In the genomic region with DNA sequence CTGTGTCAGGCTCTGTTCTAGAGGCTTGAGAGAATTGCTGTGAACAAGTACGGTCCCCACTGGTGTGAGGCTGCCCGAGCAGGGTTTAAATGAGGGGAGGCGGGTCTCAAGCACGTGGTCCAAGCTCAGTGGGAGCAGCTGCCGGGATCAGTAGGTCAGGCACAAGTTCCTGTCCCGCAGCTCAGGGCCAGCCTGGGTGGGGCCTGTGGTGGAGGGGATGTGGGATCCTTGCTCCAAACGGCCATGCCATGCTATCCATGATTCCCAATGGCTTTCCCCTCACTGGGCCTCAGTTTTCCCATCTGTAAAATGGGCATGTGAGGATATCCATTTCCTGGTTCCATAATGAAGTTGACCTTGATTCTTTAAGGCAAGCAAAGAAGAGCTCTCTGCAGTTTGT, we compare ENCODE assay signal across 2 cellular contexts.
TF ChIP-seq lines count a peak whose summit lies in the region.

No MANE protein-coding gene starts in this region.

TF ChIP-seq in A549, 52 proteins besides CTCF, POLR2A, EP300 and RAD21:
- TF ChIP-seq HDAC2 (IDR thresholded peaks at IDR 0.05) (no peak), KDM1A (IDR thresholded peaks at IDR 0.05; ENCODE audit: low read depth) (peak; percentile 66; the same call in 1 of the 2 replicates), FOSB (CRISPR knock-in tag; IDR thresholded peaks at IDR 0.05) (no peak)
- TF ChIP-seq, protein P1, sequence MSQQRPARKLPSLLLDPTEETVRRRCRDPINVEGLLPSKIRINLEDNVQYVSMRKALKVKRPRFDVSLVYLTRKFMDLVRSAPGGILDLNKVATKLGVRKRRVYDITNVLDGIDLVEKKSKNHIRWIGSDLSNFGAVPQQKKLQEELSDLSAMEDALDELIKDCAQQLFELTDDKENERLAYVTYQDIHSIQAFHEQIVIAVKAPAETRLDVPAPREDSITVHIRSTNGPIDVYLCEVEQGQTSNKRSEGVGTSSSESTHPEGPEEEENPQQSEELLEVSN (IDR thresholded peaks at IDR 0.05; ENCODE audit: borderline replicate concordance, low read depth): no peak
- TF ChIP-seq, protein P2, sequence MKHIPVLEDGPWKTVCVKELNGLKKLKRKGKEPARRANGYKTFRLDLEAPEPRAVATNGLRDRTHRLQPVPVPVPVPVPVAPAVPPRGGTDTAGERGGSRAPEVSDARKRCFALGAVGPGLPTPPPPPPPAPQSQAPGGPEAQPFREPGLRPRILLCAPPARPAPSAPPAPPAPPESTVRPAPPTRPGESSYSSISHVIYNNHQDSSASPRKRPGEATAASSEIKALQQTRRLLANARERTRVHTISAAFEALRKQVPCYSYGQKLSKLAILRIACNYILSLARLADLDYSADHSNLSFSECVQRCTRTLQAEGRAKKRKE (CRISPR knock-in tag; IDR thresholded peaks at IDR 0.05; ENCODE audit: low read depth): no peak

TF ChIP-seq in K562, 482 proteins besides CTCF, POLR2A, EP300 and RAD21 (continues in another document):
- TF ChIP-seq PYGO2 (tag; IDR thresholded peaks at IDR 0.05) (no peak), RBM25 (IDR thresholded peaks at IDR 0.05; ENCODE audit: low read depth, low read length, severe bottlenecking) (peak; percentile 66), ZSCAN32 (CRISPR knock-in tag; IDR thresholded peaks at IDR 0.05) (no peak), CREB1 (IDR thresholded peaks at IDR 0.05) (no peak), CREB1 (CRISPR knock-in tag; IDR thresholded peaks at IDR 0.05) (no peak), TEAD1 (CRISPR knock-in tag; IDR thresholded peaks at IDR 0.05) (no peak), SMAD4 (CRISPR knock-in tag; conservative IDR thresholded peaks at IDR 0.05) (no peak), ARID2 (IDR thresholded peaks at IDR 0.05) (no peak), ZNF79 (CRISPR knock-in tag; IDR thresholded peaks at IDR 0.05; ENCODE audit: low read depth) (no peak), MIER1 (IDR thresholded peaks at IDR 0.05; ENCODE audit: low read depth) (no peak), SAFB2 (IDR thresholded peaks at IDR 0.05; ENCODE audit: borderline replicate concordance, low read depth, low read length, severe bottlenecking) (no peak), ZKSCAN1 (IDR thresholded peaks at IDR 0.05; ENCODE audit: low read depth, low read length) (no peak), NFIX (CRISPR knock-in tag; IDR thresholded peaks at IDR 0.05; ENCODE audit: low read depth) (no peak), BCOR (IDR thresholded peaks at IDR 0.05) (peak; percentile 89), ZNF507 (tag; conservative IDR thresholded peaks at IDR 0.05) (no peak), ADNP (tag; IDR thresholded peaks at IDR 0.05) (peak; percentile 91), TFAM (CRISPR knock-in tag; conservative IDR thresholded peaks at IDR 0.05) (no peak), RCOR1 (IDR thresholded peaks at IDR 0.05; ENCODE audit: borderline replicate concordance in 1 of 2, low read depth in 2 of 2, low read length in 2 of 2) (peak in 1 of 2 experiments; percentile 65; a peak in 2 of 4 replicates), RAD51 (IDR thresholded peaks at IDR 0.05; ENCODE audit: borderline replicate concordance, low read depth) (no peak), ZNF668 (CRISPR knock-in tag; IDR thresholded peaks at IDR 0.05) (no peak), ASH1L (IDR thresholded peaks at IDR 0.05; ENCODE audit: borderline replicate concordance, low read depth, partially characterized antibody) (no peak), ZNF224 (CRISPR knock-in tag; IDR thresholded peaks at IDR 0.05) (no peak), ATF1 (CRISPR knock-in tag; IDR thresholded peaks at IDR 0.05) (no peak), ATF1 (tag; IDR thresholded peaks at IDR 0.05) (no peak), SMARCA4 (IDR thresholded peaks at IDR 0.05) (no peak), SMAD2 (IDR thresholded peaks at IDR 0.05; ENCODE audit: low read depth, low read length) (no peak), HDAC2 (IDR thresholded peaks at IDR 0.05) (0 out of 2 replicates have a peak, but pooled peaks have one; percentile 40)
- TF ChIP-seq, protein P3, sequence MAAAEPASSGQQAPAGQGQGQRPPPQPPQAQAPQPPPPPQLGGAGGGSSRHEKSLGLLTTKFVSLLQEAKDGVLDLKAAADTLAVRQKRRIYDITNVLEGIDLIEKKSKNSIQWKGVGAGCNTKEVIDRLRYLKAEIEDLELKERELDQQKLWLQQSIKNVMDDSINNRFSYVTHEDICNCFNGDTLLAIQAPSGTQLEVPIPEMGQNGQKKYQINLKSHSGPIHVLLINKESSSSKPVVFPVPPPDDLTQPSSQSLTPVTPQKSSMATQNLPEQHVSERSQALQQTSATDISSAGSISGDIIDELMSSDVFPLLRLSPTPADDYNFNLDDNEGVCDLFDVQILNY (CRISPR knock-in tag; IDR thresholded peaks at IDR 0.05): no peak
- TF ChIP-seq, protein P4, sequence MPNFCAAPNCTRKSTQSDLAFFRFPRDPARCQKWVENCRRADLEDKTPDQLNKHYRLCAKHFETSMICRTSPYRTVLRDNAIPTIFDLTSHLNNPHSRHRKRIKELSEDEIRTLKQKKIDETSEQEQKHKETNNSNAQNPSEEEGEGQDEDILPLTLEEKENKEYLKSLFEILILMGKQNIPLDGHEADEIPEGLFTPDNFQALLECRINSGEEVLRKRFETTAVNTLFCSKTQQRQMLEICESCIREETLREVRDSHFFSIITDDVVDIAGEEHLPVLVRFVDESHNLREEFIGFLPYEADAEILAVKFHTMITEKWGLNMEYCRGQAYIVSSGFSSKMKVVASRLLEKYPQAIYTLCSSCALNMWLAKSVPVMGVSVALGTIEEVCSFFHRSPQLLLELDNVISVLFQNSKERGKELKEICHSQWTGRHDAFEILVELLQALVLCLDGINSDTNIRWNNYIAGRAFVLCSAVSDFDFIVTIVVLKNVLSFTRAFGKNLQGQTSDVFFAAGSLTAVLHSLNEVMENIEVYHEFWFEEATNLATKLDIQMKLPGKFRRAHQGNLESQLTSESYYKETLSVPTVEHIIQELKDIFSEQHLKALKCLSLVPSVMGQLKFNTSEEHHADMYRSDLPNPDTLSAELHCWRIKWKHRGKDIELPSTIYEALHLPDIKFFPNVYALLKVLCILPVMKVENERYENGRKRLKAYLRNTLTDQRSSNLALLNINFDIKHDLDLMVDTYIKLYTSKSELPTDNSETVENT (CRISPR knock-in tag; IDR thresholded peaks at IDR 0.05): no peak
- TF ChIP-seq, protein P5, sequence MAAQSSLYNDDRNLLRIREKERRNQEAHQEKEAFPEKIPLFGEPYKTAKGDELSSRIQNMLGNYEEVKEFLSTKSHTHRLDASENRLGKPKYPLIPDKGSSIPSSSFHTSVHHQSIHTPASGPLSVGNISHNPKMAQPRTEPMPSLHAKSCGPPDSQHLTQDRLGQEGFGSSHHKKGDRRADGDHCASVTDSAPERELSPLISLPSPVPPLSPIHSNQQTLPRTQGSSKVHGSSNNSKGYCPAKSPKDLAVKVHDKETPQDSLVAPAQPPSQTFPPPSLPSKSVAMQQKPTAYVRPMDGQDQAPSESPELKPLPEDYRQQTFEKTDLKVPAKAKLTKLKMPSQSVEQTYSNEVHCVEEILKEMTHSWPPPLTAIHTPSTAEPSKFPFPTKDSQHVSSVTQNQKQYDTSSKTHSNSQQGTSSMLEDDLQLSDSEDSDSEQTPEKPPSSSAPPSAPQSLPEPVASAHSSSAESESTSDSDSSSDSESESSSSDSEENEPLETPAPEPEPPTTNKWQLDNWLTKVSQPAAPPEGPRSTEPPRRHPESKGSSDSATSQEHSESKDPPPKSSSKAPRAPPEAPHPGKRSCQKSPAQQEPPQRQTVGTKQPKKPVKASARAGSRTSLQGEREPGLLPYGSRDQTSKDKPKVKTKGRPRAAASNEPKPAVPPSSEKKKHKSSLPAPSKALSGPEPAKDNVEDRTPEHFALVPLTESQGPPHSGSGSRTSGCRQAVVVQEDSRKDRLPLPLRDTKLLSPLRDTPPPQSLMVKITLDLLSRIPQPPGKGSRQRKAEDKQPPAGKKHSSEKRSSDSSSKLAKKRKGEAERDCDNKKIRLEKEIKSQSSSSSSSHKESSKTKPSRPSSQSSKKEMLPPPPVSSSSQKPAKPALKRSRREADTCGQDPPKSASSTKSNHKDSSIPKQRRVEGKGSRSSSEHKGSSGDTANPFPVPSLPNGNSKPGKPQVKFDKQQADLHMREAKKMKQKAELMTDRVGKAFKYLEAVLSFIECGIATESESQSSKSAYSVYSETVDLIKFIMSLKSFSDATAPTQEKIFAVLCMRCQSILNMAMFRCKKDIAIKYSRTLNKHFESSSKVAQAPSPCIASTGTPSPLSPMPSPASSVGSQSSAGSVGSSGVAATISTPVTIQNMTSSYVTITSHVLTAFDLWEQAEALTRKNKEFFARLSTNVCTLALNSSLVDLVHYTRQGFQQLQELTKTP (IDR thresholded peaks at IDR 0.05; ENCODE audit: low read depth in 1 of 2, partially characterized antibody in 2 of 2): no peak
- TF ChIP-seq, protein P6, sequence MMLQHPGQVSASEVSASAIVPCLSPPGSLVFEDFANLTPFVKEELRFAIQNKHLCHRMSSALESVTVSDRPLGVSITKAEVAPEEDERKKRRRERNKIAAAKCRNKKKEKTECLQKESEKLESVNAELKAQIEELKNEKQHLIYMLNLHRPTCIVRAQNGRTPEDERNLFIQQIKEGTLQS (IDR thresholded peaks at IDR 0.05): no peak
- TF ChIP-seq, protein P6 (CRISPR knock-in tag; conservative IDR thresholded peaks at IDR 0.05): no peak
- TF ChIP-seq, protein P7, sequence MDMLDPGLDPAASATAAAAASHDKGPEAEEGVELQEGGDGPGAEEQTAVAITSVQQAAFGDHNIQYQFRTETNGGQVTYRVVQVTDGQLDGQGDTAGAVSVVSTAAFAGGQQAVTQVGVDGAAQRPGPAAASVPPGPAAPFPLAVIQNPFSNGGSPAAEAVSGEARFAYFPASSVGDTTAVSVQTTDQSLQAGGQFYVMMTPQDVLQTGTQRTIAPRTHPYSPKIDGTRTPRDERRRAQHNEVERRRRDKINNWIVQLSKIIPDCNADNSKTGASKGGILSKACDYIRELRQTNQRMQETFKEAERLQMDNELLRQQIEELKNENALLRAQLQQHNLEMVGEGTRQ (CRISPR knock-in tag; IDR thresholded peaks at IDR 0.05): no peak
- TF ChIP-seq, protein P8, sequence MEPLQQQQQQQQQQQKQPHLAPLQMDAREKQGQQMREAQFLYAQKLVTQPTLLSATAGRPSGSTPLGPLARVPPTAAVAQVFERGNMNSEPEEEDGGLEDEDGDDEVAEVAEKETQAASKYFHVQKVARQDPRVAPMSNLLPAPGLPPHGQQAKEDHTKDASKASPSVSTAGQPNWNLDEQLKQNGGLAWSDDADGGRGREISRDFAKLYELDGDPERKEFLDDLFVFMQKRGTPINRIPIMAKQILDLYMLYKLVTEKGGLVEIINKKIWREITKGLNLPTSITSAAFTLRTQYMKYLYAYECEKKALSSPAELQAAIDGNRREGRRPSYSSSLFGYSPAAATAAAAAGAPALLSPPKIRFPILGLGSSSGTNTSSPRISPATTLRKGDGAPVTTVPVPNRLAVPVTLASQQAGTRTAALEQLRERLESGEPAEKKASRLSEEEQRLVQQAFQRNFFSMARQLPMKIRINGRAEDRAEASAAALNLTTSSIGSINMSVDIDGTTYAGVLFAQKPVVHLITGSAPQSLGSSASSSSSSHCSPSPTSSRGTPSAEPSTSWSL (CRISPR knock-in tag; IDR thresholded peaks at IDR 0.05; ENCODE audit: borderline replicate concordance): no peak
- TF ChIP-seq, protein P9, sequence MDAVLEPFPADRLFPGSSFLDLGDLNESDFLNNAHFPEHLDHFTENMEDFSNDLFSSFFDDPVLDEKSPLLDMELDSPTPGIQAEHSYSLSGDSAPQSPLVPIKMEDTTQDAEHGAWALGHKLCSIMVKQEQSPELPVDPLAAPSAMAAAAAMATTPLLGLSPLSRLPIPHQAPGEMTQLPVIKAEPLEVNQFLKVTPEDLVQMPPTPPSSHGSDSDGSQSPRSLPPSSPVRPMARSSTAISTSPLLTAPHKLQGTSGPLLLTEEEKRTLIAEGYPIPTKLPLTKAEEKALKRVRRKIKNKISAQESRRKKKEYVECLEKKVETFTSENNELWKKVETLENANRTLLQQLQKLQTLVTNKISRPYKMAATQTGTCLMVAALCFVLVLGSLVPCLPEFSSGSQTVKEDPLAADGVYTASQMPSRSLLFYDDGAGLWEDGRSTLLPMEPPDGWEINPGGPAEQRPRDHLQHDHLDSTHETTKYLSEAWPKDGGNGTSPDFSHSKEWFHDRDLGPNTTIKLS (IDR thresholded peaks at IDR 0.05; ENCODE audit: borderline replicate concordance, low read depth): no peak
- TF ChIP-seq, protein P10, sequence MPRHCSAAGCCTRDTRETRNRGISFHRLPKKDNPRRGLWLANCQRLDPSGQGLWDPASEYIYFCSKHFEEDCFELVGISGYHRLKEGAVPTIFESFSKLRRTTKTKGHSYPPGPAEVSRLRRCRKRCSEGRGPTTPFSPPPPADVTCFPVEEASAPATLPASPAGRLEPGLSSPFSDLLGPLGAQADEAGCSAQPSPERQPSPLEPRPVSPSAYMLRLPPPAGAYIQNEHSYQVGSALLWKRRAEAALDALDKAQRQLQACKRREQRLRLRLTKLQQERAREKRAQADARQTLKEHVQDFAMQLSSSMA (CRISPR knock-in tag; IDR thresholded peaks at IDR 0.05): no peak
